ENCODE assay signal across 13 cellular contexts in genomic region chr17:74233937-74234336, GRCh38.
"Had no signal": no experiment of that assay in that cellular context is flagged by ENCODE, and none has a peak within 500 bp of the region (broad histone marks: within the 10 kb centered on the region; RNA-seq: fewer than 3 reads in every experiment).

No MANE protein-coding gene starts in this region.

- DNase-seq: activated CD4-positive, alpha-beta T cell treated with anti-CD3 and anti-CD28 coated beads, Interleukin-2, amount 10 ng/mL, durations not matched to agents 7 days and 5 days; activated CD4-positive, CD25-positive, alpha-beta regulatory T cell; activated CD8-positive, alpha-beta memory T cell treated with anti-CD3 and anti-CD28 coated beads, Interleukin-2, amount 50 U/mL, for 48 hours; activated gamma-delta T cell; activated T-cell treated with anti-CD3 and anti-CD28 coated beads, Interleukin-2, amount 50 U/mL, for 72 hours; colonic mucosa; effector CD4-positive, alpha-beta T cell; foreskin fibroblast; kidney glomerular epithelial cell; nucleus accumbens had no signal

- H3K9me3 Mint-ChIP-seq: activated CD4-positive, alpha-beta T cell treated with anti-CD3 and anti-CD28 coated beads, Interleukin-2, amount 10 ng/mL, durations not matched to agents 7 days and 5 days; activated naive CD4-positive, alpha-beta T cell treated with anti-CD3 and anti-CD28 coated beads, Interleukin-2, amount 50 U/mL, for 72 hours; activated T-cell treated with anti-CD3 and anti-CD28 coated beads, Interleukin-2, amount 50 U/mL, for 72 hours; nephron had no signal

- H3K27ac ChIP-seq: colonic mucosa had no signal

- H3K4me3 Mint-ChIP-seq: activated CD4-positive, alpha-beta T cell treated with anti-CD3 and anti-CD28 coated beads, Interleukin-2, amount 10 ng/mL, durations not matched to agents 7 days and 5 days; activated T-cell treated with anti-CD3 and anti-CD28 coated beads, Interleukin-2, amount 50 U/mL, for 72 hours; nephron had no signal

- H3K27me3 Mint-ChIP-seq: activated CD4-positive, alpha-beta T cell treated with anti-CD3 and anti-CD28 coated beads, Interleukin-2, amount 10 ng/mL, durations not matched to agents 7 days and 5 days had no signal

- ATAC-seq: activated naive CD4-positive, alpha-beta T cell treated with anti-CD3 and anti-CD28 coated beads, Interleukin-2, amount 50 U/mL, for 72 hours; activated T-cell treated with anti-CD3 and anti-CD28 coated beads, Interleukin-2, amount 50 U/mL, for 72 hours; right cardiac atrium had no signal

- H3K27ac Mint-ChIP-seq: activated CD4-positive, alpha-beta T cell treated with anti-CD3 and anti-CD28 coated beads, Interleukin-2, amount 10 ng/mL, durations not matched to agents 7 days and 5 days; activated T-cell treated with anti-CD3 and anti-CD28 coated beads, Interleukin-2, amount 50 U/mL, for 72 hours had no signal

- H3K36me3 Mint-ChIP-seq: activated naive CD4-positive, alpha-beta T cell treated with anti-CD3 and anti-CD28 coated beads, Interleukin-2, amount 50 U/mL, for 72 hours had no signal
